In the genomic region with DNA sequence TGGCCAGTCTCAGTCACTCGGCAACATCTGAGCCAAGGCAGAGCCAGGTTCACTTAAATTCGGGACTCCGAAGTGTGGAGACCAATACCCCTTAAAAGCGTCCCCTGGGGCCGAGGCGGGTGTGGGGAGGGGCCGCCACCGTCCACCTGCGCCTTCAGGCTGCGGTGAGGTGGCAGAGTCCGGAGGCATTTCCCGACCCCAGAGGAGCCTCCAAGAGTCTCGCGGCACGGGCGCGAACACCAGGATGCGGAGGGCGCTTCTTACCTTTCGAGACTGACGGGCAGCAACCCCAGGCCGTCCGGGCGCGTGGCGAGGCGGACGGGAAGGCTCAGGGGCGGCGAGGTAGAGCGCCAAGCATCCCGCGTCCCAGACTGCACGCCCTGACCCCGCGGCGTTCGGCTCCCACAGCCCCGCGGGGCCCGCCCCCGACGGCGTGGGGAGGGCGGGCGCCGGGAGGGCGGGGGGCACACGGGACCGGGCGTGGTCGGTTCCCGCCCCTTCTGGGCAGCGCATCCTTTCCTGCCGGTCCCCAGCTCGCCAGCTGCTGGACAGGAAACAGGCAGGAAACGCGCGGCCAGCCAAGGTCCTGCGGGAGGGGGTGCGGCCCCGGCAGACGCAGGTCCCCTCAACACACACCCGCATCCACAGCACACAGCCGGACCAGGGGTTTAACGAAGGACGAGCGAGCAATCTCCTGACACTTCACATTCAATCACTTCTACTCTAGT, we compare ENCODE assay signal across 8 cellular contexts. TPM values are rescaled to one million over a fixed set of nuclear protein-coding genes. Genes with fewer than 3 reads are reported as not detected.
DNase-seq lines count a peak whose midpoint lies in the region; ATAC-seq, FAIRE-seq and TF ChIP-seq lines count a peak whose summit lies in the region.

TSS of gene THSD1 (minus strand) at position 406 of the 728 bp plus-strand sequence. CDS start 3,572 bp downstream, outside the sequence.

- H3K27ac Mint-ChIP-seq in activated naive CD4-positive, alpha-beta T cell treated with anti-CD3 and anti-CD28 coated beads for 36 hours: no peak within 1 kb of the TSS
- peak within 1 kb of the TSS; percentile 44 for H3K27ac Mint-ChIP-seq in osteocyte (ENCODE audit: unreplicated experiment)

- no peaks in the 10 kb centered on the region for H3K9me3 Mint-ChIP-seq in activated naive CD4-positive, alpha-beta T cell treated with anti-CD3 and anti-CD28 coated beads for 36 hours
- H3K9me3 Mint-ChIP-seq in osteocyte (ENCODE audit: unreplicated experiment): no peaks in the 10 kb centered on the region

- intact Hi-C loops in activated naive CD4-positive, alpha-beta T cell treated with anti-CD3 and anti-CD28 coated beads for 36 hours (cut with micrococcal nuclease): loop anchor here (2.0 kb wide), 1 partner anchor 45 kb away; the partner anchor contains the start of gene VPS36
- intact Hi-C loops in head of caudate nucleus (cut with DNase I): no loop called here

- peaks cover 17% of the 10 kb centered on the region for H3K4me1 Mint-ChIP-seq in activated naive CD4-positive, alpha-beta T cell treated with anti-CD3 and anti-CD28 coated beads for 36 hours (ENCODE audit: low read depth)
- H3K4me1 Mint-ChIP-seq in osteocyte (ENCODE audit: unreplicated experiment): peaks cover 20% of the 10 kb centered on the region

- CTCF ChIA-PET in AG04449 (lab: Yijun Ruan, JAX): interaction anchor here (0.9 kb wide), 1 partner anchor 45 kb away, joined by 4 read pairs; no protein-coding TSS in a partner anchor
- CTCF ChIA-PET in activated naive CD4-positive, alpha-beta T cell treated with anti-CD3 and anti-CD28 coated beads for 36 hours (lab: Charles Lee): no interaction called here

- no peak for ATAC-seq in HG03175 (IDR thresholded peaks at IDR 0.05; ENCODE audit: unreplicated experiment)

- H3K36me3 Mint-ChIP-seq in activated naive CD4-positive, alpha-beta T cell treated with anti-CD3 and anti-CD28 coated beads for 36 hours (ENCODE audit: low read depth): no peaks in the 10 kb centered on the region
- H3K36me3 Mint-ChIP-seq in osteocyte (ENCODE audit: unreplicated experiment): peaks cover 3% of the 10 kb centered on the region

- TF ChIP-seq POLR2A in GM12891 (IDR thresholded peaks at IDR 0.05; ENCODE audit: low read depth, low read length): no peak

- peak; percentile 52 for FAIRE-seq in GM12891 (lab: Jason Lieb, UNC)

- H3K27me3 Mint-ChIP-seq in activated naive CD4-positive, alpha-beta T cell treated with anti-CD3 and anti-CD28 coated beads for 36 hours (ENCODE audit: low read depth): peaks cover 30% of the 10 kb centered on the region
- no peaks in the 10 kb centered on the region for H3K27me3 Mint-ChIP-seq in osteocyte (ENCODE audit: unreplicated experiment)

- H3K4me3 ChIP-seq in AG04449 (ENCODE audit: low read depth, low read length): peak within 1 kb of the TSS; percentile 66

- no peak for TF ChIP-seq CTCF in AG04449 (IDR thresholded peaks at IDR 0.05; ENCODE audit: insufficient read depth, low read length, missing control alignments)
- no peak for TF ChIP-seq CTCF in osteocyte (IDR thresholded peaks at IDR 0.05)

- peak within 1 kb of the TSS; percentile 52 for H3K4me3 Mint-ChIP-seq in activated naive CD4-positive, alpha-beta T cell treated with anti-CD3 and anti-CD28 coated beads for 36 hours
- H3K4me3 Mint-ChIP-seq in osteocyte (ENCODE audit: unreplicated experiment): peak within 1 kb of the TSS; percentile 76

- DNase-seq in AG04449 (ENCODE audit: low read depth, low spot score) (no peak), GM12891 (ENCODE audit: insufficient read length, low spot score) (peak; percentile 31), LHCN-M2 (ENCODE audit: low read depth) (peak; percentile 76), head of caudate nucleus (peak in 26 of 42 donors; percentile 12 to 57 (median 28)), osteocyte (ENCODE audit: extremely low spot score, unreplicated experiment) (no peak), NCI-H128 (lab: John Stamatoyannopoulos, UW; ENCODE audit: unreplicated experiment) (no peak)
- peak; percentile 28 for DNase-seq in activated naive CD4-positive, alpha-beta T cell treated with anti-CD3 and anti-CD28 coated beads for 36 hours

- POLR2A ChIA-PET in AG04449 (lab: Yijun Ruan, JAX): no interaction called here

TF ChIP-seq in GM12891, 5 proteins besides CTCF, POLR2A, EP300 and RAD21:
- TF ChIP-seq SPI1 (IDR thresholded peaks at IDR 0.05; ENCODE audit: low read depth, low read length) (no peak), POLR2AphosphoS5 (IDR thresholded peaks at IDR 0.05; ENCODE audit: low read depth, low read length) (no peak), POU2F2 (IDR thresholded peaks at IDR 0.05; ENCODE audit: low read depth, low read length) (no peak), PAX5 (IDR thresholded peaks at IDR 0.05; ENCODE audit: insufficient read depth, low read length, severe bottlenecking) (no peak), TAF1 (IDR thresholded peaks at IDR 0.05; ENCODE audit: low read depth, low read length) (no peak)

RNA-seq across cellular contexts. Expression of gene THSD1, which starts in this region (rescaled TPM):
- polyA plus RNA-seq in GM12891 (2012; ENCODE audit: low read depth, missing spikeins): 0.08 TPM
- 19.0 and 28.2 TPM in 2 replicates for total RNA-seq in LHCN-M2 (2014; rRNA removed)
- 12.4 TPM for polyA plus RNA-seq in LHCN-M2 (2012)
- total RNA-seq in activated naive CD4-positive, alpha-beta T cell treated with anti-CD3 and anti-CD28 coated beads for 36 hours: under 1 TPM in 1 of 2 experiments, not detected in 1; 0.07 TPM
- 3.1 and 3.7 TPM in 2 replicates for total RNA-seq in osteocyte

Comparison
In these comparisons a context has a peak if more than half of its experiments do, and no peak if none do; other contexts are left out.
1. Peak in DNase-seq in activated naive CD4-positive, alpha-beta T cell treated with anti-CD3 and anti-CD28 coated beads for 36 hours; RNA of the gene not detected or under 1 TPM.
2. DNase-seq: peak in GM12891 (single experiment), LHCN-M2 (single experiment) and head of caudate nucleus (26 of 42); none in AG04449 (single experiment), osteocyte (single experiment) and NCI-H128 (single experiment).